ENCODE assay signal across 10 cellular contexts in the genomic region with DNA sequence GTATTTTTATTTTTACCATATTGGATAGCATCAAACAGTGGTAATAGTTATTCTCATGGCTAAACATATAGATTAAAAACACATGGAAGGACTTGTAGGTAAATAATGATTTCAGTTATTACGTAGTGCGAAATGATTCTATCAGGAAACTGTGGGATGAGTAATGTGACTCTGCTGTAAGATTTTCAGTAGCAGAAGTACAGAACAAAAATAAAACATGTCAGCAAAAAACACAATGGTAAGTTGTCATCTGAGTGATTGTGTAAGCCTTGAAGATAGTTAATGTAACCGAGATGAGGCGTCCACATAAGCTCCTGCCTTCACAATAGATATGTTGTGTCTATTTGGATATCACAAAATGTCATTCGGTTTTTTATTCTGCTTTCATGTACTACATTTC.
DNase-seq lines count a peak whose midpoint lies in the region; ATAC-seq and TF ChIP-seq lines count a peak whose summit lies in the region.
"Had no signal": no experiment of that assay in that cellular context is flagged by ENCODE, and none has a peak within 500 bp of the region (broad histone marks: within the 10 kb centered on the region; RNA-seq: fewer than 3 reads in every experiment).

No MANE protein-coding gene starts in this region.

- no peak for DNase-seq in left ventricle myocardium superior
- DNase-seq in right atrium auricular region (ENCODE audit: low spot score) = no peak
- no peak for DNase-seq in activated naive CD8-positive, alpha-beta T cell treated with anti-CD3 and anti-CD28 coated beads for 36 hours
- peak; percentile 23 for DNase-seq in fibroblast of the aortic adventitia (ENCODE audit: low read depth)
- DNase-seq in NCI-H1930 (lab: John Stamatoyannopoulos, UW) = no peak
- DNase-seq: cerebellar nuclear complex; stimulated activated naive CD4-positive, alpha-beta T cell treated with Interleukin-2 at 50 U/mL for 16 hours had no signal

- no peaks in the 10 kb centered on the region for H3K27me3 ChIP-seq in right atrium auricular region

- peaks cover 21% of the 10 kb centered on the region for H3K4me1 Mint-ChIP-seq in activated naive CD8-positive, alpha-beta T cell treated with anti-CD3 and anti-CD28 coated beads for 36 hours

- ATAC-seq in left ventricle myocardium superior = peak; percentile 28
- ATAC-seq in GM19395 (IDR thresholded peaks at IDR 0.05; ENCODE audit: unreplicated experiment) = no peak
- ATAC-seq in HG03039 (IDR thresholded peaks at IDR 0.05; ENCODE audit: unreplicated experiment) = no peak
- no peak for ATAC-seq in HG03045 (IDR thresholded peaks at IDR 0.05; ENCODE audit: unreplicated experiment)

- H3K36me3 ChIP-seq in right atrium auricular region = no peaks in the 10 kb centered on the region

- intact Hi-C loops in left ventricle myocardium superior (cut with micrococcal nuclease) = no loop called here

- H3K27ac ChIP-seq in right atrium auricular region = no peak overlapping the region

- H3K9me3 ChIP-seq in right atrium auricular region = no peaks in the 10 kb centered on the region

- TF ChIP-seq CTCF in right atrium auricular region (IDR thresholded peaks at IDR 0.05) (no peak), fibroblast of the aortic adventitia (IDR thresholded peaks at IDR 0.05; ENCODE audit: insufficient read depth, low read length) (no peak)

- H3K27ac Mint-ChIP-seq in activated naive CD8-positive, alpha-beta T cell treated with anti-CD3 and anti-CD28 coated beads for 36 hours = peak overlapping the region; percentile 46

- H3K4me3 ChIP-seq in right atrium auricular region (no peak overlapping the region), fibroblast of the aortic adventitia (ENCODE audit: low read depth, low read length) (no peak overlapping the region)

- H3K9me3 Mint-ChIP-seq in activated naive CD8-positive, alpha-beta T cell treated with anti-CD3 and anti-CD28 coated beads for 36 hours = peaks cover 2% of the 10 kb centered on the region

- H3K36me3 Mint-ChIP-seq in activated naive CD8-positive, alpha-beta T cell treated with anti-CD3 and anti-CD28 coated beads for 36 hours = peaks cover 8% of the 10 kb centered on the region

- H3K4me3 Mint-ChIP-seq in activated naive CD8-positive, alpha-beta T cell treated with anti-CD3 and anti-CD28 coated beads for 36 hours = no peak overlapping the region

- no peaks in the 10 kb centered on the region for H3K27me3 Mint-ChIP-seq in activated naive CD8-positive, alpha-beta T cell treated with anti-CD3 and anti-CD28 coated beads for 36 hours

- no peaks in the 10 kb centered on the region for H3K4me1 ChIP-seq in right atrium auricular region
